Comparison of ENCODE assay signal across 17 cellular contexts in genomic region chr3:49667701-49668413, GRCh38.
"Had no signal": no experiment of that assay in that cellular context is flagged by ENCODE, and none has a peak within 500 bp of the region (broad histone marks: within the 10 kb centered on the region; RNA-seq: fewer than 3 reads in every experiment).

No MANE protein-coding gene starts in this region.

- H3K4me1 ChIP-seq: gastrocnemius medialis had no signal

- ATAC-seq: activated CD8-positive, alpha-beta T cell treated with anti-CD3 and anti-CD28 coated beads for 36 hours; activated T-cell treated with anti-CD3 and anti-CD28 coated beads, Interleukin-2, amount 50 U/mL, for 72 hours; gastrocnemius medialis; heart left ventricle; right cardiac atrium had no signal

- H3K4me3 ChIP-seq: gastrocnemius medialis, heart left ventricle, lung, stomach had no signal

- DNase-seq: activated CD4-positive, alpha-beta T cell treated with anti-CD3 and anti-CD28 coated beads for 48 hours; activated CD8-positive, alpha-beta memory T cell treated with anti-CD3 and anti-CD28 coated beads, Interleukin-2, amount 50 U/mL, for 4 hours; activated CD8-positive, alpha-beta T cell treated with anti-CD3 and anti-CD28 coated beads for 36 hours; activated gamma-delta T cell; activated T-cell treated with anti-CD3 and anti-CD28 coated beads, Interleukin-2, amount 50 U/mL, for 72 hours; brain microvascular endothelial cell; cerebellar nuclear complex; dermis blood vessel endothelial cell; gastrocnemius medialis; heart left ventricle; midbrain; small intestine; stomach; T-helper 2 cell had no signal

- H3K27me3 ChIP-seq: brain microvascular endothelial cell, heart left ventricle had no signal

- H3K27ac ChIP-seq: brain microvascular endothelial cell, epithelial cell of prostate, gastrocnemius medialis, heart left ventricle, stomach had no signal

- H3K9me3 ChIP-seq: gastrocnemius medialis, heart left ventricle, stomach had no signal

- H3K36me3 ChIP-seq: brain microvascular endothelial cell, gastrocnemius medialis, heart left ventricle, stomach had no signal
